Comparison of ENCODE assay signal across 4 cellular contexts in the genomic region with DNA sequence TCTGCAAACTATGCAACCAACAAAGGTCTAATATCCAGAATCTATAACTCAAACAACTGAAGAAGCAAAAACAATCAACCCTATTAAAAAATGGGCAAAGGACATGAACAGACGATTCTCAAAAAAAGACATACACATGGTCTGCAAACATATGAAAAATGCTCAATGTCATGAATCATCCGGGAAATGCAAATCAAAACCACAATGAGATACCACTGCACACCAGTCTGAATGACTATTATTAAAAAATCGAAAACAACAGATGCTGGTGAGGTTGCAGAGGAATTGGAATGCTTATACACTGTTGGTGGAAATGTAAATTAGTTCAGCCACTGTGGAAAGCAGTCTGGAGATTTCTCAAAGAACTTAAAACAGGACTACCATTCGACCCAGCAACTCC. TPM values are rescaled to one million over a fixed set of nuclear protein-coding genes. Genes with fewer than 3 reads are reported as not detected.
"Had no signal": no experiment of that assay in that cellular context is flagged by ENCODE, and none has a peak within 500 bp of the region (broad histone marks: within the 10 kb centered on the region; RNA-seq: fewer than 3 reads in every experiment).

No MANE protein-coding gene starts in this region.

RNA-seq across cellular contexts. Expression of a gene that starts 12.1 kb away (rescaled TPM):
- total RNA-seq: activated naive CD8-positive, alpha-beta T cell treated with anti-CD3 and anti-CD28 coated beads, Interleukin-2, amount 10 ng/mL, durations not matched to agents 7 days and 5 days; chondrocyte; Right ventricle myocardium superior; SJCRH30 had no signal
